ENCODE assay signal across 8 cellular contexts in the genomic region with DNA sequence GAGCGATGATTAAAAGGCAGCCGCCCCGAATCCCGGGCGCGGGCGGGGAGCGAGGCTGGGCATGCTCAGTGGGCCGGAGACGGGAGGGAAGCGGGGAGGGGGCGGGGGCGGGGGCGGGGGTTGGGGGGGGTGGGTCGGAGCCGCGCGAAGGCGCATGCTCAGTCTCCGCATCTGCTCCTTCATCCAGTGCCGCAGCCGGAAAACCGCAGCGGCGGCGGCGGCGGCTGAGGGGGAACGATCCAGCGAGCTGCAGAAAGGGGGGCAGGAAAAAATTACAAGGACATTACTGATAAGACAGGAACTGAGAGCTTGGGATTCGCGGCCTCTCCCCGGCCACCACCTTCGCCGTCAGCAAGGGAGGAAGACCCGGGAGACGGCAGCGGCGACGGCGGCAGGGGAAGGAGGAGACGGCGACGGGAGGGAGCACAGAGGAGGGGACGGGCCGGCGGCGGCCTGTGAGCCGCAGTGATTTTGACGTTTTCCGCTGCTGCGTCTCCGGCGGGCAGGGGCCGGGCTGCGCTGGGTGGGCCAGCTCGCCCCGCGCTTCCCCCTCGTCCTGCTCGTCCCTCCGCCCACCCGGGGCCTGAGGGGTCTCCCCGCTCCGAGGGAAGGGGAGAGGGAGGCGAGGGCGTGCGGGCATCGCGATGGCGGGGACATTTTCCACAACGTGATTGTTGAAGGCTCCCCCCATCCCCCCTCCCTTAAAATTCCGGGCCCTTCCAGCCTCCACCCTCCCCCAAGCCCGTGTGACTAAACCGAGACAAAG. TPM values are rescaled to one million over a fixed set of nuclear protein-coding genes. Genes with fewer than 3 reads are reported as not detected.
A peak's percentile ranks its signal among the peaks of the same experiment; 100 is the strongest.
DNase-seq lines count a peak whose midpoint lies in the region; ATAC-seq and TF ChIP-seq lines count a peak whose summit lies in the region.

A gene with protein sequence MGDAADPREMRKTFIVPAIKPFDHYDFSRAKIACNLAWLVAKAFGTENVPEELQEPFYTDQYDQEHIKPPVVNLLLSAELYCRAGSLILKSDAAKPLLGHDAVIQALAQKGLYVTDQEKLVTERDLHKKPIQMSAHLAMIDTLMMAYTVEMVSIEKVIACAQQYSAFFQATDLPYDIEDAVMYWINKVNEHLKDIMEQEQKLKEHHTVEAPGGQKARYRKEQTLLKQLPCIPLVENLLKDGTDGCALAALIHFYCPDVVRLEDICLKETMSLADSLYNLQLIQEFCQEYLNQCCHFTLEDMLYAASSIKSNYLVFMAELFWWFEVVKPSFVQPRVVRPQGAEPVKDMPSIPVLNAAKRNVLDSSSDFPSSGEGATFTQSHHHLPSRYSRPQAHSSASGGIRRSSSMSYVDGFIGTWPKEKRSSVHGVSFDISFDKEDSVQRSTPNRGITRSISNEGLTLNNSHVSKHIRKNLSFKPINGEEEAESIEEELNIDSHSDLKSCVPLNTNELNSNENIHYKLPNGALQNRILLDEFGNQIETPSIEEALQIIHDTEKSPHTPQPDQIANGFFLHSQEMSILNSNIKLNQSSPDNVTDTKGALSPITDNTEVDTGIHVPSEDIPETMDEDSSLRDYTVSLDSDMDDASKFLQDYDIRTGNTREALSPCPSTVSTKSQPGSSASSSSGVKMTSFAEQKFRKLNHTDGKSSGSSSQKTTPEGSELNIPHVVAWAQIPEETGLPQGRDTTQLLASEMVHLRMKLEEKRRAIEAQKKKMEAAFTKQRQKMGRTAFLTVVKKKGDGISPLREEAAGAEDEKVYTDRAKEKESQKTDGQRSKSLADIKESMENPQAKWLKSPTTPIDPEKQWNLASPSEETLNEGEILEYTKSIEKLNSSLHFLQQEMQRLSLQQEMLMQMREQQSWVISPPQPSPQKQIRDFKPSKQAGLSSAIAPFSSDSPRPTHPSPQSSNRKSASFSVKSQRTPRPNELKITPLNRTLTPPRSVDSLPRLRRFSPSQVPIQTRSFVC (N-terminal part only) (plus strand): TSS at position 161 of the 766 bp plus-strand sequence. CDS start 935 bp downstream, outside the sequence.

- H4K91ac ChIP-seq in H9 (ENCODE audit: insufficient read length, low read depth, low read length) = no peak within 1 kb of the TSS

- peak within 1 kb of the TSS; percentile 99 to 100 for H3K4me3 Mint-ChIP-seq in H9
- peak within 1 kb of the TSS; percentile 94 for H3K4me3 Mint-ChIP-seq in T-helper 1 cell treated with Interleukin-12 subunit alpha and Interleukin-12 subunit beta and Interleukin-4 antibody, amounts not matched to agents 30 μg/mL and 1 μg/mL, for 36 hours
- H3K4me3 Mint-ChIP-seq in progenitor cell of endocrine pancreas (ENCODE audit: low read depth) = peak within 1 kb of the TSS; percentile 97

- no peaks in the 10 kb centered on the region for H3K36me3 ChIP-seq in upper lobe of right lung

- WGBS in H9 (ENCODE audit: extremely low coverage, insufficient read length, low lambda C conversion rate) = no CpG with 5 or more reads among the region's 75 CpGs

- no peak within 1 kb of the TSS for H3K56ac ChIP-seq in H9 (ENCODE audit: insufficient read length, low read depth, low read length)

- peaks cover 12% of the 10 kb centered on the region for H3K23me2 ChIP-seq in H9 (ENCODE audit: insufficient read length, low read depth, low read length, poor library complexity, severe bottlenecking)

- peak within 1 kb of the TSS; percentile 94 for H3K4me2 ChIP-seq in H9 (ENCODE audit: insufficient read depth, insufficient read length, low read length)

- peaks cover 2% of the 10 kb centered on the region; the same call in 1 of the 2 replicates for H3K4me1 ChIP-seq in H9 (ENCODE audit: insufficient read depth, low read length)
- H3K4me1 ChIP-seq in upper lobe of right lung = peaks cover 15% of the 10 kb centered on the region

- intact Hi-C loops in left cardiac atrium (cut with DNase I) (loop anchor here in 1 of 2 donors (1.0 kb wide), 1 partner anchor 70 kb away; the partner anchor contains the start of gene DDX59), upper lobe of right lung (cut with DNase I) (no loop called here)

- H3K4ac ChIP-seq in H9 (ENCODE audit: low read depth, low read length) = no peak within 1 kb of the TSS; the same call in 1 of the 2 replicates

- no peak within 1 kb of the TSS for H2BK120ac ChIP-seq in H9 (ENCODE audit: low read depth, low read length, poor library complexity, severe bottlenecking)

- no peaks in the 10 kb centered on the region for H3K9me3 Mint-ChIP-seq in H9
- no peaks in the 10 kb centered on the region for H3K9me3 Mint-ChIP-seq in T-helper 1 cell treated with Interleukin-12 subunit alpha and Interleukin-12 subunit beta and Interleukin-4 antibody, amounts not matched to agents 30 μg/mL and 1 μg/mL, for 36 hours
- no peaks in the 10 kb centered on the region for H3K9me3 Mint-ChIP-seq in progenitor cell of endocrine pancreas (ENCODE audit: low read depth)

- ATAC-seq in left cardiac atrium = peak; percentile 92 to 93
- ATAC-seq in upper lobe of right lung = peak; percentile 94

- no peak within 1 kb of the TSS for H2AK5ac ChIP-seq in H9 (ENCODE audit: insufficient read length, low read length)

- H3K4me1 Mint-ChIP-seq in H9 (peaks cover 32 to 34% of the 10 kb centered on the region in 2 experiments), progenitor cell of endocrine pancreas (ENCODE audit: low read depth) (peaks cover 24% of the 10 kb centered on the region)
- H3K4me1 Mint-ChIP-seq in T-helper 1 cell treated with Interleukin-12 subunit alpha and Interleukin-12 subunit beta and Interleukin-4 antibody, amounts not matched to agents 30 μg/mL and 1 μg/mL, for 36 hours (ENCODE audit: low read depth) = peaks cover 15% of the 10 kb centered on the region

- no peaks in the 10 kb centered on the region for H4K20me1 ChIP-seq in H9 (ENCODE audit: control insufficient read depth, insufficient read depth, insufficient read length)

- no peak within 1 kb of the TSS for H3K23ac ChIP-seq in H9 (ENCODE audit: insufficient read length, low read depth, low read length)

- DNase-seq in EL (peak; percentile 93), H9 (peak; percentile 93), NCI-H1105 (lab: John Stamatoyannopoulos, UW) (peak; percentile 92), amygdala (lab: John Stamatoyannopoulos, UW) (peak; percentile 53 to 98 (median 84)), left cardiac atrium (peak; percentile 93), progenitor cell of endocrine pancreas (ENCODE audit: low spot score, unreplicated experiment) (peak; percentile 74), upper lobe of right lung (peak; percentile 92)

- H3K79me1 ChIP-seq in H9 (ENCODE audit: insufficient read depth, low read depth, low read length, poor library complexity, severe bottlenecking) = peaks cover 4% of the 10 kb centered on the region

- H3K9me3 ChIP-seq in H9 (ENCODE audit: control insufficient read depth, low read depth, low read length) (no peaks in the 10 kb centered on the region), upper lobe of right lung (no peaks in the 10 kb centered on the region)

- H3K9ac ChIP-seq in H9 (ENCODE audit: extremely low read depth, insufficient read length, low read length) = peak within 1 kb of the TSS; percentile 79

- H3K27me3 Mint-ChIP-seq in H9 (ENCODE audit: low read depth) (peaks cover 10% of the 10 kb centered on the region), progenitor cell of endocrine pancreas (peaks cover 12% of the 10 kb centered on the region)
- peaks cover 43% of the 10 kb centered on the region for H3K27me3 Mint-ChIP-seq in T-helper 1 cell treated with Interleukin-12 subunit alpha and Interleukin-12 subunit beta and Interleukin-4 antibody, amounts not matched to agents 30 μg/mL and 1 μg/mL, for 36 hours (ENCODE audit: low read depth)

- peaks cover 13% of the 10 kb centered on the region; the same call in 1 of the 2 replicates for H3K79me2 ChIP-seq in H9 (ENCODE audit: insufficient read depth, low read length)

- no peak within 1 kb of the TSS for H3T11ph ChIP-seq in H9 (ENCODE audit: low read length)

- H2BK20ac ChIP-seq in H9 (ENCODE audit: low read depth, low read length, poor library complexity, severe bottlenecking) = no peak within 1 kb of the TSS

- H2BK5ac ChIP-seq in H9 (ENCODE audit: insufficient read length, low read length) = no peak within 1 kb of the TSS

- peaks cover 0 to 3% (median 0%) of the 10 kb centered on the region in 3 experiments; a peak in 2 of 7 replicates for H3K36me3 Mint-ChIP-seq in H9 (ENCODE audit: insufficient read depth in 1 of 3, low read depth in 3 of 3)
- H3K36me3 Mint-ChIP-seq in T-helper 1 cell treated with Interleukin-12 subunit alpha and Interleukin-12 subunit beta and Interleukin-4 antibody, amounts not matched to agents 30 μg/mL and 1 μg/mL, for 36 hours (ENCODE audit: low read depth) = no peaks in the 10 kb centered on the region
- H3K36me3 Mint-ChIP-seq in progenitor cell of endocrine pancreas (ENCODE audit: insufficient read depth) = peaks cover 2% of the 10 kb centered on the region

- no peak within 1 kb of the TSS for H4K8ac ChIP-seq in H9 (replicated peaks; ENCODE audit: insufficient read length, low read depth, low read length)

- H3K4me3 ChIP-seq in upper lobe of right lung = peak within 1 kb of the TSS; percentile 78

- peak within 1 kb of the TSS; percentile 76 for H3K14ac ChIP-seq in H9 (ENCODE audit: insufficient read depth, low read length)

- peak within 1 kb of the TSS; percentile 64 for H3K18ac ChIP-seq in H9 (ENCODE audit: insufficient read length, low read depth, low read length)

- TF ChIP-seq CTCF in H9 (conservative IDR thresholded peaks at IDR 0.05) (no peak), progenitor cell of endocrine pancreas (IDR thresholded peaks at IDR 0.05; ENCODE audit: unreplicated experiment) (no peak), upper lobe of right lung (IDR thresholded peaks at IDR 0.05) (no peak)

- H3K27me3 ChIP-seq in H9 (ENCODE audit: insufficient read depth, low read length) = no peaks in the 10 kb centered on the region
- no peaks in the 10 kb centered on the region for H3K27me3 ChIP-seq in upper lobe of right lung

- H4K5ac ChIP-seq in H9 (ENCODE audit: insufficient read length, low read depth, low read length) = no peak within 1 kb of the TSS

- H2BK12ac ChIP-seq in H9 (ENCODE audit: insufficient read length, low read depth, low read length) = no peak within 1 kb of the TSS

- peak within 1 kb of the TSS; percentile 76 for H2AFZ ChIP-seq in H9 (ENCODE audit: low read length)

- no peak within 1 kb of the TSS for H2BK15ac ChIP-seq in H9 (ENCODE audit: low read depth, low read length)

- H3K27ac ChIP-seq in H9 (ENCODE audit: insufficient read length, low read depth, low read length) = no peak within 1 kb of the TSS
- H3K27ac ChIP-seq in upper lobe of right lung = peak within 1 kb of the TSS; percentile 99

- H3K27ac Mint-ChIP-seq in H9 (peak within 1 kb of the TSS; percentile 99 to 100 (median 100)), progenitor cell of endocrine pancreas (peak within 1 kb of the TSS; percentile 99)
- peak within 1 kb of the TSS; percentile 65 for H3K27ac Mint-ChIP-seq in T-helper 1 cell treated with Interleukin-12 subunit alpha and Interleukin-12 subunit beta and Interleukin-4 antibody, amounts not matched to agents 30 μg/mL and 1 μg/mL, for 36 hours

RNA-seq across cellular contexts. Expression of the gene that starts here (rescaled TPM):
- total RNA-seq in H9 (2021) (30.7 and 33.7 TPM in 2 replicates), left cardiac atrium (10 to 100 TPM; 32.1 to 40.9 TPM), progenitor cell of endocrine pancreas (27.9 and 30.4 TPM in 2 replicates), upper lobe of right lung (34.8 TPM)
